15 cellular contexts compared by ENCODE assay signal in genomic region chr7:26159243-26159642, GRCh38. TPM values are rescaled to one million over a fixed set of nuclear protein-coding genes. Genes with fewer than 3 reads are reported as not detected.
DNase-seq lines count a peak whose midpoint lies in the region; ATAC-seq and TF ChIP-seq lines count a peak whose summit lies in the region.
"Had no signal": no experiment of that assay in that cellular context is flagged by ENCODE, and none has a peak within 500 bp of the region (broad histone marks: within the 10 kb centered on the region; RNA-seq: fewer than 3 reads in every experiment).

No MANE protein-coding gene starts in this region.

- H3K27me3 ChIP-seq in RWPE2 (ENCODE audit: insufficient read depth, poor library complexity, severe bottlenecking): no peaks in the 10 kb centered on the region
- H3K27me3 ChIP-seq: BLaER1 treated with 17β-estradiol and CSF1 and Interleukin-3, amounts not matched to agents 10 nM and 100 nM had no signal

- H3K27me3 Mint-ChIP-seq in Calu3 (ENCODE audit: unreplicated experiment): no peaks in the 10 kb centered on the region

- no peak overlapping the region for H3K4me3 ChIP-seq in RWPE2 (ENCODE audit: severe bottlenecking)
- H3K4me3 ChIP-seq: BLaER1 treated with 17β-estradiol and CSF1 and Interleukin-3, amounts not matched to agents 10 nM and 100 nM had no signal

- H3K27ac ChIP-seq in RWPE2 (ENCODE audit: poor library complexity, severe bottlenecking) (peak overlapping the region; percentile 31), caudate nucleus (ENCODE audit: low read depth, low read length) (no peak overlapping the region)
- H3K27ac ChIP-seq: BLaER1 treated with 17β-estradiol and CSF1 and Interleukin-3, amounts not matched to agents 10 nM and 100 nM had no signal

- H3K27ac Mint-ChIP-seq in Calu3 (ENCODE audit: unreplicated experiment): peak overlapping the region; percentile 50

- H3K36me3 Mint-ChIP-seq in Calu3 (ENCODE audit: insufficient read depth, unreplicated experiment): peaks cover 34% of the 10 kb centered on the region

- in situ Hi-C loops in ACHN (cut with HindIII; ENCODE audit: low pct_ligation_motif_present, low pct_unique_long_range_greater_than_20kb, low sequenced_read_pairs): no loop called here

- DNase-seq in ACHN: peak; percentile 50
- DNase-seq in Calu3: no peak
- DNase-seq in RWPE2 (ENCODE audit: low spot score): no peak
- peak; percentile 52 for DNase-seq in glomerular visceral epithelial cell (ENCODE audit: extremely low spot score)
- no peak for DNase-seq in HPDE6-E6E7 (ENCODE audit: extremely low spot score)
- DNase-seq in head of caudate nucleus: no peak
- DNase-seq in caudate nucleus (lab: John Stamatoyannopoulos, UW): no peak
- DNase-seq in T-helper 9 cell: no peak
- DNase-seq: cortex of kidney; GF-D8; NCI-H345; retina; stimulated activated CD4-positive, alpha-beta T cell treated with anti-CD3 and anti-CD28 coated beads, Interleukin-4, amount 100 ng/mL, for 1 hour; stimulated activated naive CD4-positive, alpha-beta T cell had no signal

- intact Hi-C loops in Calu3 (cut with micrococcal nuclease; ENCODE audit: unreplicated experiment): loop anchor here (5.0 to 10.0 kb wide), 3 partner anchors 38 to 204 kb away; no protein-coding TSS in a partner anchor
- intact Hi-C loops in head of caudate nucleus (cut with DNase I): no loop called here

- H3K4me1 ChIP-seq in RWPE2 (ENCODE audit: insufficient read depth, poor library complexity, severe bottlenecking): peaks cover 32% of the 10 kb centered on the region

- no peaks in the 10 kb centered on the region for H3K9me3 Mint-ChIP-seq in Calu3 (ENCODE audit: low read depth, unreplicated experiment)

- ATAC-seq in RWPE2 (ENCODE audit: low read depth): no peak

- H3K9me3 ChIP-seq in RWPE2 (ENCODE audit: severe bottlenecking): no peaks in the 10 kb centered on the region

- CTCF ChIA-PET in Calu3 (lab: Charles Lee): no interaction called here

- TF ChIP-seq CTCF in Calu3 (IDR thresholded peaks at IDR 0.05; ENCODE audit: unreplicated experiment) (no peak), RWPE2 (IDR thresholded peaks at IDR 0.05; ENCODE audit: poor library complexity, severe bottlenecking) (no peak)

- H3K36me3 ChIP-seq in RWPE2 (ENCODE audit: low read depth): no peaks in the 10 kb centered on the region
- H3K36me3 ChIP-seq: BLaER1 treated with 17β-estradiol and CSF1 and Interleukin-3, amounts not matched to agents 10 nM and 100 nM had no signal

- H3K4me1 Mint-ChIP-seq in Calu3 (ENCODE audit: low read depth, unreplicated experiment): peaks cover 80% of the 10 kb centered on the region

- peak overlapping the region; percentile 13 for H3K4me3 Mint-ChIP-seq in Calu3 (ENCODE audit: low read depth, unreplicated experiment)

- no TSS peak for BruUV-seq in Calu3 (replicated peaks; lab: Mats Ljungman, UMichigan)

RNA-seq across cellular contexts. Expression of gene NFE2L3, which starts 7.2 kb away (rescaled TPM):
- total RNA-seq in Calu3 (2022): 74.3 and 108 TPM in 2 replicates

RNA-seq across cellular contexts. Expression of gene HNRNPA2B1, which starts 41.3 kb away (rescaled TPM):
- total RNA-seq in Calu3 (2022): 880 and 924 TPM in 2 replicates

RNA-seq across cellular contexts. Expression of gene CBX3, which starts 42.3 kb away (rescaled TPM):
- total RNA-seq in Calu3 (2022): 390 and 417 TPM in 2 replicates

Comparison
In these comparisons a context has a peak if more than half of its experiments do, and no peak if none do; other contexts are left out.
1. DNase-seq: peak in ACHN (single experiment) and glomerular visceral epithelial cell (single experiment); none in Calu3 (single experiment), RWPE2 (single experiment), HPDE6-E6E7 (single experiment), head of caudate nucleus (0 of 42), caudate nucleus (0 of 61) and T-helper 9 cell (single experiment).